ENCODE assay signal across 10 cellular contexts in genomic region chr12:65948320-65949008, GRCh38.
A peak's percentile ranks its signal among the peaks of the same experiment; 100 is the strongest.
DNase-seq lines count a peak whose midpoint lies in the region; ATAC-seq and FAIRE-seq lines count a peak whose summit lies in the region.
"Had no signal": no experiment of that assay in that cellular context is flagged by ENCODE, and none has a peak within 500 bp of the region (broad histone marks: within the 10 kb centered on the region; RNA-seq: fewer than 3 reads in every experiment).

No MANE protein-coding gene starts in this region.

- peak overlapping the region in 1 of 8 donors; percentile 31 for H3K4me3 Mint-ChIP-seq in CD4-positive, alpha-beta memory T cell

- no peak for ATAC-seq in GM18502 (IDR thresholded peaks at IDR 0.05; ENCODE audit: poor library complexity, unreplicated experiment)

- H3K9me3 Mint-ChIP-seq in CD4-positive, alpha-beta memory T cell, result no peaks in the 10 kb centered on the region

- H3K9me3 ChIP-seq in CD4-positive, alpha-beta memory T cell (ENCODE audit: control insufficient read depth in 1 of 2, low read length in 2 of 2), result no peaks in the 10 kb centered on the region

- no peak overlapping the region for H3K27ac Mint-ChIP-seq in CD4-positive, alpha-beta memory T cell

- H3K36me3 Mint-ChIP-seq in CD4-positive, alpha-beta memory T cell, result no peaks in the 10 kb centered on the region

- no peaks in the 10 kb centered on the region for H3K27me3 ChIP-seq in CD4-positive, alpha-beta memory T cell (ENCODE audit: insufficient read depth, low read length)

- H3K36me3 ChIP-seq in CD4-positive, alpha-beta memory T cell (ENCODE audit: insufficient read depth, low read length), result no peaks in the 10 kb centered on the region

- no peak overlapping the region for H3K27ac ChIP-seq in CD4-positive, alpha-beta memory T cell (ENCODE audit: low read depth, low read length)

- CTCF ChIA-PET in CD4-positive, alpha-beta memory T cell (lab: Charles Lee; ENCODE audit: partially characterized antibody), result no interaction called here

- POLR2A ChIA-PET in CD4-positive, alpha-beta memory T cell (lab: Charles Lee; ENCODE audit: partially characterized antibody), result no interaction called here

- H3K4me3 ChIP-seq in CD4-positive, alpha-beta memory T cell (ENCODE audit: low read length in 2 of 2), result no peak overlapping the region

- intact Hi-C loops in cardiac septum (cut with DNase I), result no loop called here
- intact Hi-C loops in CD4-positive, alpha-beta memory T cell (cut with micrococcal nuclease), result no loop called here

- H3K4me1 Mint-ChIP-seq in CD4-positive, alpha-beta memory T cell, result no peaks in the 10 kb centered on the region

- DNase-seq in GM04503 (ENCODE audit: low read depth), result peak; percentile 81
- peak; percentile 80 for DNase-seq in cardiac septum (ENCODE audit: low spot score)
- peak; percentile 99 for DNase-seq in pulmonary artery endothelial cell (ENCODE audit: low read depth, low spot score)
- no peak for DNase-seq in CD4-positive, alpha-beta memory T cell
- no peak for DNase-seq in T1000 (lab: John Stamatoyannopoulos, UW)
- DNase-seq in DMS 273 (lab: John Stamatoyannopoulos, UW; ENCODE audit: unreplicated experiment), result no peak
- DNase-seq: NCI-H748 treated with DMSO at 0.1 percent for 48 hours had no signal

- peak; percentile 36 for FAIRE-seq in TTC549 (lab: Jason Lieb, UNC)
- FAIRE-seq: colon had no signal

- H3K27me3 Mint-ChIP-seq in CD4-positive, alpha-beta memory T cell, result peaks cover 5 to 18% of the 10 kb centered on the region in 2 donors

- H3K4me1 ChIP-seq in CD4-positive, alpha-beta memory T cell (ENCODE audit: insufficient read depth, low read length), result no peaks in the 10 kb centered on the region

Comparison
In these comparisons a context has a peak if more than half of its experiments do, and no peak if none do; other contexts are left out.
1. DNase-seq: peak in GM04503 (single experiment), cardiac septum (single experiment) and pulmonary artery endothelial cell (single experiment); none in CD4-positive, alpha-beta memory T cell (0 of 5), T1000 (single experiment) and DMS 273 (single experiment).